In genomic region chr9:91680998-91681397, GRCh38 we compare ENCODE assay signal across 15 cellular contexts.
"Had no signal": no experiment of that assay in that cellular context is flagged by ENCODE, and none has a peak within 500 bp of the region (broad histone marks: within the 10 kb centered on the region; RNA-seq: fewer than 3 reads in every experiment).

No MANE protein-coding gene starts in this region.

- H3K27me3 ChIP-seq: ascending aorta had no signal

- H3K36me3 Mint-ChIP-seq: activated CD8-positive, alpha-beta memory T cell treated with anti-CD3 and anti-CD28 coated beads, Interleukin-2, amount 10 ng/mL, durations not matched to agents 7 days and 5 days; activated naive CD4-positive, alpha-beta T cell treated with anti-CD3 and anti-CD28 coated beads, Interleukin-2, amount 50 U/mL, for 72 hours; brain had no signal

- H3K36me3 ChIP-seq: ascending aorta had no signal

- H3K27ac Mint-ChIP-seq: activated CD8-positive, alpha-beta memory T cell treated with anti-CD3 and anti-CD28 coated beads, Interleukin-2, amount 10 ng/mL, durations not matched to agents 7 days and 5 days; activated naive CD4-positive, alpha-beta T cell treated with anti-CD3 and anti-CD28 coated beads, Interleukin-2, amount 50 U/mL, for 72 hours; activated naive CD8-positive, alpha-beta T cell treated with anti-CD3 and anti-CD28 coated beads, Interleukin-2, amount 50 U/mL, for 24 hours; activated T-cell treated with anti-CD3 and anti-CD28 coated beads, Interleukin-2, amount 50 U/mL, for 24 hours; activated T-helper 1 cell treated with anti-CD3 and anti-CD28 coated beads, Interleukin-12 subunit alpha, Interleukin-12 subunit beta, Interleukin-2, Interleukin-4 antibody, amounts not matched to agents 30 ng/mL and 10 ng/mL and 1 ng/mL, durations not matched to agents 14 hours and 24 hours and 36 hours had no signal

- H3K9me3 ChIP-seq: ascending aorta had no signal

- DNase-seq: amniotic stem cell, NCI-H1930, NCI-H2171, NCI-H345, NCI-H69, SIG-M5, SW 1271 had no signal

- H3K27ac ChIP-seq: ascending aorta had no signal

- H3K4me3 Mint-ChIP-seq: activated CD8-positive, alpha-beta memory T cell treated with anti-CD3 and anti-CD28 coated beads, Interleukin-2, amount 10 ng/mL, durations not matched to agents 7 days and 5 days had no signal

- H3K9me3 Mint-ChIP-seq: activated naive CD4-positive, alpha-beta T cell treated with anti-CD3 and anti-CD28 coated beads, Interleukin-2, amount 50 U/mL, for 72 hours; activated naive CD8-positive, alpha-beta T cell treated with anti-CD3 and anti-CD28 coated beads, Interleukin-2, amount 50 U/mL, for 24 hours; activated T-cell treated with anti-CD3 and anti-CD28 coated beads, Interleukin-2, amount 50 U/mL, for 24 hours; activated T-helper 1 cell treated with anti-CD3 and anti-CD28 coated beads, Interleukin-12 subunit alpha, Interleukin-12 subunit beta, Interleukin-2, Interleukin-4 antibody, amounts not matched to agents 30 ng/mL and 10 ng/mL and 1 ng/mL, durations not matched to agents 14 hours and 24 hours and 36 hours; central memory CD8-positive, alpha-beta T cell had no signal
